ENCODE assay signal across 18 cellular contexts in the genomic region with DNA sequence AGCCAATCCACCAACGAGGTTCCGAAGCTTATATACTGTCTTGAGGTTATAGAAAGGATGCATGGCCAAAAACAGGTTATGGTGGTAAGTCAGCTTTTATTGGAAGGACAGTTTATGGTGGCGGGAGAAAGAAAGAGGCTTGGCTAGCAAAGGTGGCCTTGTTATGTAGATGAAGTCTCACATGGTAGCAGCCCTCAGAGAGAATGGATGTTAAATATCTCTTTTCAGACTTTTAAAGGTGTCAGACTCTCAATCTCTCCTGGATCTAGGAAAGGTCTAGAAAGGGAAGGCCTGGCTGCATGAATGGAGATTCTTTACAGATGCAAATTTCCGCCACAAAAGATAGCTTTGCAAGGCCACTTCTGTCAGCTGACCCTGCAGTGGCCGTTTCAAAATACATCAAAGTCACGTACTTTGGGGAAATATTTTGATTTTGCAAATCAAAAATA.
DNase-seq lines count a peak whose midpoint lies in the region; ATAC-seq, FAIRE-seq and TF ChIP-seq lines count a peak whose summit lies in the region.
"Had no signal": no experiment of that assay in that cellular context is flagged by ENCODE, and none has a peak within 500 bp of the region (broad histone marks: within the 10 kb centered on the region; RNA-seq: fewer than 3 reads in every experiment).

No MANE protein-coding gene starts in this region.

- DNase-seq in H9: peak; percentile 58
- DNase-seq in WTC11 (ENCODE audit: low spot score): no peak
- DNase-seq in iPS DF 6.9 (ENCODE audit: low read depth, low spot score): no peak
- DNase-seq in HTR-8/SVneo (ENCODE audit: insufficient read length, low spot score): no peak
- DNase-seq in SK-N-DZ (ENCODE audit: low spot score): no peak
- DNase-seq in HK-2 (ENCODE audit: unreplicated experiment): no peak
- DNase-seq in NCI-H2171 treated with DMSO at 0.1 percent for 48 hours (lab: John Stamatoyannopoulos, UW): no peak
- DNase-seq: ACHN; CD4-positive, CD25-positive, alpha-beta regulatory T cell; DMS53; GM23248 had no signal

- H3K23me2 ChIP-seq in H9 (ENCODE audit: insufficient read length, low read depth, low read length, poor library complexity, severe bottlenecking): no peaks in the 10 kb centered on the region

- H3K4me1 Mint-ChIP-seq in H9 (peaks cover 75 to 84% of the 10 kb centered on the region in 2 experiments), WTC11 (peaks cover 88% of the 10 kb centered on the region)
- H3K4me1 Mint-ChIP-seq: CD4-positive, CD25-positive, alpha-beta regulatory T cell had no signal

- TF ChIP-seq CTCF in H9 (conservative IDR thresholded peaks at IDR 0.05) (no peak), WTC11 (IDR thresholded peaks at IDR 0.05) (no peak)

- no peaks in the 10 kb centered on the region for H4K20me1 ChIP-seq in H9 (ENCODE audit: control insufficient read depth, insufficient read depth, insufficient read length)
- H4K20me1 ChIP-seq: BLaER1 treated with 17β-estradiol and CSF1 and Interleukin-3, amounts not matched to agents 10 nM and 100 nM had no signal

- H3K79me2 ChIP-seq in H9 (ENCODE audit: insufficient read depth, low read length): no peaks in the 10 kb centered on the region

- H3K4me3 ChIP-seq in iPS DF 6.9 (ENCODE audit: low read length): no peak overlapping the region
- H3K4me3 ChIP-seq: BLaER1 treated with 17β-estradiol and CSF1 and Interleukin-3, amounts not matched to agents 10 nM and 100 nM; GM12878; GM23248; HAP-1 had no signal

- H3K56ac ChIP-seq in H9 (ENCODE audit: insufficient read length, low read depth, low read length): no peak overlapping the region

- no peaks in the 10 kb centered on the region for H3K9me3 Mint-ChIP-seq in H9
- no peaks in the 10 kb centered on the region for H3K9me3 Mint-ChIP-seq in WTC11

- peak overlapping the region; percentile 51 for H3K4me2 ChIP-seq in H9 (ENCODE audit: insufficient read depth, insufficient read length, low read length)
- H3K4me2 ChIP-seq: BLaER1 treated with 17β-estradiol and CSF1 and Interleukin-3, amounts not matched to agents 10 nM and 100 nM; KMS-11 had no signal

- CTCF ChIA-PET in WTC11 (lab: Charles Lee): interaction anchor here (1.2 to 1.5 kb wide), 3 partner anchors 12 to 268 kb away, joined by 3 to 4 read pairs (median 3); no protein-coding TSS in a partner anchor

- H2BK20ac ChIP-seq in H9 (ENCODE audit: low read depth, low read length, poor library complexity, severe bottlenecking): no peak overlapping the region

- H3K9me3 ChIP-seq in H9 (ENCODE audit: control insufficient read depth, low read depth, low read length) (no peaks in the 10 kb centered on the region), iPS DF 6.9 (ENCODE audit: control insufficient read depth, insufficient read depth, low read length) (no peaks in the 10 kb centered on the region)
- H3K9me3 ChIP-seq: HAP-1 had no signal

- H3K27me3 Mint-ChIP-seq in H9 (ENCODE audit: low read depth): no peaks in the 10 kb centered on the region
- H3K27me3 Mint-ChIP-seq in WTC11 (ENCODE audit: low read depth): no peaks in the 10 kb centered on the region
- H3K27me3 Mint-ChIP-seq: CD4-positive, CD25-positive, alpha-beta regulatory T cell had no signal

- H3K27ac ChIP-seq in H9 (ENCODE audit: insufficient read length, low read depth, low read length): peak overlapping the region; percentile 89
- peak overlapping the region; percentile 99 for H3K27ac ChIP-seq in iPS DF 6.9 (ENCODE audit: low read length)
- H3K27ac ChIP-seq: BLaER1 treated with 17β-estradiol and CSF1 and Interleukin-3, amounts not matched to agents 10 nM and 100 nM; GM23248; HL-60; KMS-11 had no signal

- no peak overlapping the region for H2BK120ac ChIP-seq in H9 (ENCODE audit: low read depth, low read length, poor library complexity, severe bottlenecking)

- H3K4me3 Mint-ChIP-seq in H9: peak overlapping the region in 1 of 2 experiments; percentile 53; a peak in 3 of 5 replicates
- H3K4me3 Mint-ChIP-seq in WTC11: no peak overlapping the region
- H3K4me3 Mint-ChIP-seq: CD4-positive, CD25-positive, alpha-beta regulatory T cell had no signal

- H3K4ac ChIP-seq in H9 (ENCODE audit: low read depth, low read length): no peak overlapping the region

- no peak overlapping the region for H3K14ac ChIP-seq in H9 (ENCODE audit: insufficient read depth, low read length)

- H4K91ac ChIP-seq in H9 (ENCODE audit: insufficient read length, low read depth, low read length): no peak overlapping the region

- H3K27me3 ChIP-seq in H9 (ENCODE audit: insufficient read depth, low read length) (no peaks in the 10 kb centered on the region), iPS DF 6.9 (ENCODE audit: control insufficient read depth, insufficient read depth, low read length) (no peaks in the 10 kb centered on the region)
- H3K27me3 ChIP-seq: BLaER1 treated with 17β-estradiol and CSF1 and Interleukin-3, amounts not matched to agents 10 nM and 100 nM had no signal

- no peak overlapping the region for H2BK15ac ChIP-seq in H9 (ENCODE audit: low read depth, low read length)

- ATAC-seq in WTC11: peak; percentile 82
- ATAC-seq: GM12878, HepG2 had no signal

- no peak overlapping the region for H3K23ac ChIP-seq in H9 (ENCODE audit: insufficient read length, low read depth, low read length)

- H3K36me3 Mint-ChIP-seq in H9 (ENCODE audit: insufficient read depth in 1 of 3, low read depth in 3 of 3) (peaks cover 14 to 42% (median 21%) of the 10 kb centered on the region in 3 experiments; a peak in 6 of 7 replicates), WTC11 (peaks cover 14% of the 10 kb centered on the region)
- H3K36me3 Mint-ChIP-seq: CD4-positive, CD25-positive, alpha-beta regulatory T cell had no signal

- H3K79me1 ChIP-seq in H9 (ENCODE audit: insufficient read depth, low read depth, low read length, poor library complexity, severe bottlenecking): no peaks in the 10 kb centered on the region

- POLR2A ChIA-PET in WTC11 (lab: Charles Lee): no interaction called here

- H4K8ac ChIP-seq in H9 (replicated peaks; ENCODE audit: insufficient read length, low read depth, low read length): no peak overlapping the region

- no peak overlapping the region for H2BK5ac ChIP-seq in H9 (ENCODE audit: insufficient read length, low read length)

- no peak overlapping the region for H2AFZ ChIP-seq in H9 (ENCODE audit: low read length)
- H2AFZ ChIP-seq: GM23248 had no signal

- WGBS in H9 (ENCODE audit: extremely low coverage, insufficient read length, low lambda C conversion rate): no CpG with 5 or more reads among the region's 6 CpGs
- no CpG with 5 or more reads among the region's 6 CpGs for WGBS in iPS DF 6.9 (ENCODE audit: insufficient coverage, insufficient read length)

- no peak overlapping the region for H3K9ac ChIP-seq in H9 (ENCODE audit: extremely low read depth, insufficient read length, low read length)
- H3K9ac ChIP-seq: BLaER1 treated with 17β-estradiol and CSF1 and Interleukin-3, amounts not matched to agents 10 nM and 100 nM; GM23248; KMS-11 had no signal

- peak overlapping the region; percentile 34 for H3K18ac ChIP-seq in H9 (ENCODE audit: insufficient read length, low read depth, low read length)

- no peaks in the 10 kb centered on the region for H3K36me3 ChIP-seq in iPS DF 6.9 (ENCODE audit: control insufficient read depth, insufficient read depth, low read length)
- H3K36me3 ChIP-seq: BLaER1 treated with 17β-estradiol and CSF1 and Interleukin-3, amounts not matched to agents 10 nM and 100 nM; HAP-1 had no signal

- H3K4me1 ChIP-seq in H9 (ENCODE audit: insufficient read depth, low read length): peaks cover 25% of the 10 kb centered on the region; the same call in 1 of the 2 replicates
- H3K4me1 ChIP-seq in iPS DF 6.9 (ENCODE audit: control insufficient read depth, insufficient read depth, low read length): peaks cover 11% of the 10 kb centered on the region
- H3K4me1 ChIP-seq: HAP-1 had no signal

- FAIRE-seq in HTR-8/SVneo (lab: Jason Lieb, UNC): no peak
- FAIRE-seq: GM12878, GM18507, HepG2 had no signal

- H3K27ac Mint-ChIP-seq in H9 (peak overlapping the region; percentile 94 to 99 (median 97)), WTC11 (peak overlapping the region; percentile 98)
- H3K27ac Mint-ChIP-seq: CD4-positive, CD25-positive, alpha-beta regulatory T cell had no signal

- H3T11ph ChIP-seq in H9 (ENCODE audit: low read length): peak overlapping the region; percentile 5

- peak overlapping the region; percentile 83 for H2BK12ac ChIP-seq in H9 (ENCODE audit: insufficient read length, low read depth, low read length)

- no peak overlapping the region for H2AK5ac ChIP-seq in H9 (ENCODE audit: insufficient read length, low read length)

- no peak overlapping the region for H4K5ac ChIP-seq in H9 (ENCODE audit: insufficient read length, low read depth, low read length)

TF ChIP-seq in WTC11, 78 proteins besides CTCF, POLR2A, EP300 and RAD21 (continues in another document):
- TF ChIP-seq SP1 (CRISPR knock-in tag; conservative IDR thresholded peaks at IDR 0.05): no peak
- no peak for TF ChIP-seq NFYB (CRISPR knock-in tag; conservative IDR thresholded peaks at IDR 0.05; ENCODE audit: low read depth)
- TF ChIP-seq, protein P1, sequence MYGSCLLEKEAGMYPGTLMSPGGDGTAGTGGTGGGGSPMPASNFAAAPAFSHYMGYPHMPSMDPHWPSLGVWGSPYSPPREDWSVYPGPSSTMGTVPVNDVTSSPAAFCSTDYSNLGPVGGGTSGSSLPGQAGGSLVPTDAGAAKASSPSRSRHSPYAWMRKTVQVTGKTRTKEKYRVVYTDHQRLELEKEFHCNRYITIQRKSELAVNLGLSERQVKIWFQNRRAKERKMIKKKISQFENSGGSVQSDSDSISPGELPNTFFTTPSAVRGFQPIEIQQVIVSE (CRISPR knock-in tag; IDR thresholded peaks at IDR 0.05; ENCODE audit: borderline replicate concordance): no peak
- no peak for TF ChIP-seq ZNF512 (CRISPR knock-in tag; IDR thresholded peaks at IDR 0.05; ENCODE audit: borderline replicate concordance)
- TF ChIP-seq RORB (CRISPR knock-in tag; IDR thresholded peaks at IDR 0.05): no peak
- no peak for TF ChIP-seq FOXK1 (CRISPR knock-in tag; IDR thresholded peaks at IDR 0.05)
